26 cellular contexts compared by ENCODE assay signal in the genomic region with DNA sequence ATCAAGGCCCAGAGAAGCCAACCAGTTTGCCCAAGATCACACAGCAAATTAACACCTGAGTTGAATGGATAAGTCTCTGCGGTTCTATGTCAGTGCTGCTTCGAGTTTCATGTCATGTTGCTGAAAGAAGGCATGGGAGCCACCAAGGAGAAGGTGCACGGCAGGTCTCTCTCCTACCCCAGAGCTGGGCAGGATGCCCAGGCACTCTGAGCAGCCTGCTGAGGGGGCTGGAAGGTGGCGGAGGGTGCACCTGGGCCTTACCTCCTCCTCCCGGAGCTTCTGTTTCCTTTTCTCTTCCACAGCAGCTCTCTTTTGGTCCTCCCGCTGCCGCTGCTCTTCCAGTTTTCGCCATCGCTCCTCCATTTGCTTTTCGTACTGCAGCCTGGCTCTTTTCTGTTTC.
"Had no signal": no experiment of that assay in that cellular context is flagged by ENCODE, and none has a peak within 500 bp of the region (broad histone marks: within the 10 kb centered on the region; RNA-seq: fewer than 3 reads in every experiment).

No MANE protein-coding gene starts in this region.

- H3K9me3 ChIP-seq: adrenal gland, Peyer's patch, SJSA1 had no signal

- ATAC-seq: activated CD8-positive, alpha-beta T cell treated with anti-CD3 and anti-CD28 coated beads, Interleukin-2, amount 10 ng/mL, durations not matched to agents 7 days and 5 days had no signal

- H3K27me3 Mint-ChIP-seq: activated naive CD8-positive, alpha-beta T cell treated with anti-CD3 and anti-CD28 coated beads, Interleukin-2, amount 10 ng/mL, durations not matched to agents 7 days and 5 days had no signal

- H3K4me1 ChIP-seq: adrenal gland had no signal

- H3K27ac Mint-ChIP-seq: activated CD8-positive, alpha-beta T cell treated with anti-CD3 and anti-CD28 coated beads, Interleukin-2, amount 10 ng/mL, durations not matched to agents 7 days and 5 days; activated naive CD8-positive, alpha-beta T cell treated with anti-CD3 and anti-CD28 coated beads, Interleukin-2, amount 10 ng/mL, durations not matched to agents 7 days and 5 days; T-helper 1 cell treated with Interleukin-12 subunit alpha and Interleukin-12 subunit beta and Interleukin-4 antibody, amounts not matched to agents 30 μg/mL and 1 μg/mL, for 36 hours; WTC11 had no signal

- H3K4me3 ChIP-seq: adrenal gland, K562, Peyer's patch, SJSA1 had no signal

- H3K27ac ChIP-seq: adrenal gland, Peyer's patch, SJSA1 had no signal

- H3K9me3 Mint-ChIP-seq: activated naive CD8-positive, alpha-beta T cell treated with anti-CD3 and anti-CD28 coated beads, Interleukin-2, amount 10 ng/mL, durations not matched to agents 7 days and 5 days; T-helper 1 cell treated with Interleukin-12 subunit alpha and Interleukin-12 subunit beta and Interleukin-4 antibody, amounts not matched to agents 30 μg/mL and 1 μg/mL, for 36 hours; WTC11 had no signal

- H3K36me3 Mint-ChIP-seq: activated naive CD8-positive, alpha-beta T cell treated with anti-CD3 and anti-CD28 coated beads, Interleukin-2, amount 10 ng/mL, durations not matched to agents 7 days and 5 days; WTC11 had no signal

- H3K36me3 ChIP-seq: adrenal gland, Peyer's patch, SJSA1 had no signal

- DNase-seq: activated CD4-positive, alpha-beta T cell treated with anti-CD3 and anti-CD28 coated beads for 48 hours; activated CD4-positive, alpha-beta T cell treated with anti-CD3 and anti-CD28 coated beads, Interleukin-2, amount 50 U/mL, for 4 hours; activated CD4-positive, CD25-positive, alpha-beta regulatory T cell treated with anti-CD3 and anti-CD28 coated beads, Interleukin-2, amount 50 U/mL, for 72 hours; activated CD8-positive, alpha-beta memory T cell treated with anti-CD3 and anti-CD28 coated beads, Interleukin-2, amount 50 U/mL, for 48 hours; activated CD8-positive, alpha-beta T cell treated with anti-CD3 and anti-CD28 coated beads, Interleukin-2, amount 10 ng/mL, durations not matched to agents 7 days and 5 days; activated naive CD4-positive, alpha-beta T cell treated with anti-CD3 and anti-CD28 coated beads, Interleukin-2, amount 50 U/mL, for 16 hours; activated naive CD8-positive, alpha-beta T cell treated with anti-CD3 and anti-CD28 coated beads, Interleukin-2, amount 10 ng/mL, durations not matched to agents 7 days and 5 days; activated T-cell treated with anti-CD3 and anti-CD28 coated beads, Interleukin-2, amount 50 U/mL, for 1 hour; adrenal gland; anterior cingulate cortex; cerebellar nuclear complex; MV-4-11; NCI-H1092 treated with DMSO at 0.1 percent for 48 hours; NCI-H1417 treated with DMSO at 0.1 percent for 48 hours; NCI-H1694; NCI-H2029; NCI-H2107; NCI-H510A treated with DMSO at 0.1 percent for 48 hours; NCI-H748 treated with DMSO at 0.1 percent for 48 hours; NK-92 treated with Interleukin-12 subunit alpha and Interleukin-12 subunit beta, amount 100 ng/mL, for 24 hours; Peyer's patch; SHP77 had no signal

- H3K27me3 ChIP-seq: Peyer's patch, SJSA1 had no signal

- H3K4me3 Mint-ChIP-seq: activated CD8-positive, alpha-beta T cell treated with anti-CD3 and anti-CD28 coated beads, Interleukin-2, amount 10 ng/mL, durations not matched to agents 7 days and 5 days; activated naive CD8-positive, alpha-beta T cell treated with anti-CD3 and anti-CD28 coated beads, Interleukin-2, amount 10 ng/mL, durations not matched to agents 7 days and 5 days; T-helper 1 cell treated with Interleukin-12 subunit alpha and Interleukin-12 subunit beta and Interleukin-4 antibody, amounts not matched to agents 30 μg/mL and 1 μg/mL, for 36 hours; WTC11 had no signal
